Comparison of ENCODE assay signal across 28 cellular contexts in genomic region chr5:159913481-159913880, GRCh38. TPM values are rescaled to one million over a fixed set of nuclear protein-coding genes. Genes with fewer than 3 reads are reported as not detected.
DNase-seq lines count a peak whose midpoint lies in the region; ATAC-seq, FAIRE-seq and TF ChIP-seq lines count a peak whose summit lies in the region.
"Had no signal": no experiment of that assay in that cellular context is flagged by ENCODE, and none has a peak within 500 bp of the region (broad histone marks: within the 10 kb centered on the region; RNA-seq: fewer than 3 reads in every experiment).

No MANE protein-coding gene starts in this region.

- H3K36me3 ChIP-seq in PC-9 (ENCODE audit: low read depth) (no peaks in the 10 kb centered on the region), kidney (ENCODE audit: control insufficient read depth in 1 of 2, insufficient read depth in 2 of 2, low read length in 2 of 2) (no peaks in the 10 kb centered on the region), pancreas (no peaks in the 10 kb centered on the region), H7 (replicated peaks; ENCODE audit: control insufficient read depth, insufficient read depth, low read length) (no peaks in the 10 kb centered on the region)
- H3K36me3 ChIP-seq: esophagus muscularis mucosa, left lung, suprapubic skin had no signal

- H4K20me1 ChIP-seq in PC-9 (ENCODE audit: insufficient read depth) = no peaks in the 10 kb centered on the region

- DNase-seq in PC-9 (no peak), cardiac fibroblast (ENCODE audit: low read depth in 2 of 2) (peak; percentile 42 to 58), kidney (no peak), type B pancreatic cell (ENCODE audit: extremely low spot score, unreplicated experiment) (no peak), pancreas (no peak), H7 (no peak)
- DNase-seq: activated CD4-positive, CD25-positive, alpha-beta regulatory T cell treated with anti-CD3 and anti-CD28 coated beads, Interleukin-2, amount 50 U/mL, for 72 hours; activated naive CD4-positive, alpha-beta T cell treated with anti-CD3 and anti-CD28 coated beads for 36 hours; activated T-cell treated with anti-CD3 and anti-CD28 coated beads, Interleukin-2, amount 50 U/mL, for 4 hours; CD4-positive, alpha-beta T cell; DMS153; effector memory CD4-positive, alpha-beta T cell; glutamatergic neuron; H9; left lung; NCI-H2107; NCI-H524; stimulated activated CD4-positive, alpha-beta T cell treated with anti-CD3 and anti-CD28 coated beads, Interleukin-2, amount 100 ng/mL, for 24 hours; SW 1271 had no signal

- H3K27me3 ChIP-seq in PC-9 (ENCODE audit: insufficient read depth, low read depth) = no peaks in the 10 kb centered on the region
- peaks cover 0 to 13% (median 0%) of the 10 kb centered on the region in 4 donors for H3K27me3 ChIP-seq in pancreas
- peaks cover 26% of the 10 kb centered on the region for H3K27me3 ChIP-seq in H7 (ENCODE audit: control insufficient read depth, insufficient read depth, low read length)

- intact Hi-C loops in PC-9 (cut with micrococcal nuclease; ENCODE audit: unreplicated experiment) (loop anchor here (1.0 to 10.0 kb wide), 6 partner anchors 8 to 451 kb away; no protein-coding TSS in a partner anchor), kidney (cut with DNase I) (no loop called here), pancreas (cut with DNase I) (no loop called here)

- H3K9ac ChIP-seq in kidney (ENCODE audit: low read length in 2 of 2) = no peak overlapping the region

- H3F3A ChIP-seq in PC-9 (ENCODE audit: insufficient read depth, low read depth) = peaks cover 45% of the 10 kb centered on the region

- FAIRE-seq in kidney (lab: Jason Lieb, UNC) (no peak), pancreas (lab: Jason Lieb, UNC) (no peak)
- FAIRE-seq: G401.6, GM18507 had no signal

- no peak overlapping the region for H3K4me3 Mint-ChIP-seq in type B pancreatic cell
- H3K4me3 Mint-ChIP-seq: activated naive CD4-positive, alpha-beta T cell treated with anti-CD3 and anti-CD28 coated beads for 36 hours; activated T-cell treated with anti-CD3 and anti-CD28 coated beads, Interleukin-2, amount 50 U/mL, for 4 hours; CD4-positive, alpha-beta T cell; H9; IgD-negative memory B cell; natural killer cell treated with Interleukin-12 subunit alpha and Interleukin-12 subunit beta and Interleukin-15 and Interleukin-18, amount 100 ng/mL, for 72 hours; stimulated activated effector memory CD8-positive, alpha-beta T cell treated with anti-CD3 and anti-CD28 coated beads, Interleukin-12 subunit alpha, Interleukin-12 subunit beta, amount 100 ng/mL, for 72 hours had no signal

- H3K4me3 ChIP-seq in PC-9 (peak overlapping the region; percentile 17; the same call in 1 of the 2 replicates), cardiac fibroblast (replicated peaks in 1 of 2; ENCODE audit: low read depth in 2 of 2, low read length in 2 of 2) (no peak overlapping the region), kidney (ENCODE audit: low read length in 2 of 2) (no peak overlapping the region), pancreas (no peak overlapping the region), H7 (ENCODE audit: insufficient read depth, low read depth, low read length) (no peak overlapping the region)
- H3K4me3 ChIP-seq: esophagus muscularis mucosa, left lung, suprapubic skin had no signal

- ATAC-seq in pancreas = no peak
- ATAC-seq in HG03432 (IDR thresholded peaks at IDR 0.05; ENCODE audit: unreplicated experiment) = no peak
- ATAC-seq: activated T-cell treated with anti-CD3 and anti-CD28 coated beads, Interleukin-2, amount 50 U/mL, for 4 hours; left lung; natural killer cell treated with Interleukin-12 subunit alpha and Interleukin-12 subunit beta and Interleukin-15 and Interleukin-18, amount 100 ng/mL, for 72 hours; stimulated activated effector memory CD8-positive, alpha-beta T cell treated with anti-CD3 and anti-CD28 coated beads, Interleukin-12 subunit alpha, Interleukin-12 subunit beta, amount 100 ng/mL, for 72 hours had no signal

- H3K27me3 Mint-ChIP-seq in type B pancreatic cell = peaks cover 51% of the 10 kb centered on the region

- peak overlapping the region; percentile 100 for H3K27ac ChIP-seq in PC-9
- peak overlapping the region; percentile 56 to 60 for H3K27ac ChIP-seq in kidney (ENCODE audit: low read depth in 2 of 2, low read length in 2 of 2)
- H3K27ac ChIP-seq in pancreas = no peak overlapping the region
- H3K27ac ChIP-seq: left lung, suprapubic skin had no signal

- peaks cover 95% of the 10 kb centered on the region for H3K4me1 ChIP-seq in PC-9 (replicated peaks; ENCODE audit: insufficient read depth)
- peaks cover 27 to 54% of the 10 kb centered on the region in 2 donors for H3K4me1 ChIP-seq in kidney (ENCODE audit: control insufficient read depth in 1 of 2, insufficient read depth in 1 of 2, low read depth in 1 of 2, low read length in 2 of 2)
- no peaks in the 10 kb centered on the region for H3K4me1 ChIP-seq in pancreas

- H3K4me1 Mint-ChIP-seq in type B pancreatic cell (ENCODE audit: unreplicated experiment) = peaks cover 29% of the 10 kb centered on the region

- H2AFZ ChIP-seq in PC-9 = no peak overlapping the region

- peaks cover 23% of the 10 kb centered on the region for H3K79me2 ChIP-seq in PC-9 (ENCODE audit: low read depth)

- H3K9me3 ChIP-seq in PC-9 (ENCODE audit: insufficient read depth, low read depth) = no peaks in the 10 kb centered on the region
- no peaks in the 10 kb centered on the region for H3K9me3 ChIP-seq in kidney (ENCODE audit: control insufficient read depth in 1 of 2, low read length in 2 of 2)
- no peaks in the 10 kb centered on the region for H3K9me3 ChIP-seq in pancreas
- H3K9me3 ChIP-seq: esophagus muscularis mucosa, left lung, suprapubic skin had no signal

- H3K9me2 ChIP-seq in PC-9 (ENCODE audit: insufficient read depth) = no peaks in the 10 kb centered on the region

- no TSS peak for BruUV-seq in PC-9 (replicated peaks; lab: Mats Ljungman, UMichigan)

- no peak for TF ChIP-seq CTCF in PC-9 (conservative IDR thresholded peaks at IDR 0.05)
- no peak for TF ChIP-seq CTCF in cardiac fibroblast (IDR thresholded peaks at IDR 0.05; ENCODE audit: low read depth, low read length)
- no peak for TF ChIP-seq CTCF in kidney (IDR thresholded peaks at IDR 0.05; ENCODE audit: borderline replicate concordance, extremely low read depth, insufficient read depth)
- TF ChIP-seq CTCF in type B pancreatic cell (conservative IDR thresholded peaks at IDR 0.05) = no peak
- TF ChIP-seq CTCF in pancreas (IDR thresholded peaks at IDR 0.05) = no peak

- POLR2A ChIA-PET in PC-9 (lab: Charles Lee; ENCODE audit: unreplicated experiment) = interaction anchor here (0.6 kb wide), 1 partner anchor 330 kb away, joined by 11 read pairs; no protein-coding TSS in a partner anchor

- H3K27ac Mint-ChIP-seq in type B pancreatic cell = peak overlapping the region; percentile 74
- H3K27ac Mint-ChIP-seq: activated naive CD4-positive, alpha-beta T cell treated with anti-CD3 and anti-CD28 coated beads for 36 hours; CD4-positive, alpha-beta T cell; H9; IgD-negative memory B cell; natural killer cell treated with Interleukin-12 subunit alpha and Interleukin-12 subunit beta and Interleukin-15 and Interleukin-18, amount 100 ng/mL, for 72 hours; progenitor cell of endocrine pancreas; stimulated activated effector memory CD8-positive, alpha-beta T cell treated with anti-CD3 and anti-CD28 coated beads, Interleukin-12 subunit alpha, Interleukin-12 subunit beta, amount 100 ng/mL, for 72 hours had no signal

- CTCF ChIA-PET in PC-9 (lab: Charles Lee) = interaction anchor here (1.5 to 2.4 kb wide), 2 partner anchors 73 to 332 kb away, joined by 6 to 15 read pairs; no protein-coding TSS in a partner anchor

- H3K4me2 ChIP-seq in PC-9 = peak overlapping the region; percentile 97

- 71 to 80% methylated on average over 1 of the region's 1 CpG for WGBS in pancreas, 2 donors

- no peaks in the 10 kb centered on the region for H3K36me3 Mint-ChIP-seq in type B pancreatic cell
- H3K36me3 Mint-ChIP-seq: natural killer cell treated with Interleukin-12 subunit alpha and Interleukin-12 subunit beta and Interleukin-15 and Interleukin-18, amount 100 ng/mL, for 72 hours; stimulated activated effector memory CD8-positive, alpha-beta T cell treated with anti-CD3 and anti-CD28 coated beads, Interleukin-12 subunit alpha, Interleukin-12 subunit beta, amount 100 ng/mL, for 72 hours had no signal

- no peaks in the 10 kb centered on the region for H3K9me3 Mint-ChIP-seq in type B pancreatic cell
- H3K9me3 Mint-ChIP-seq: activated naive CD4-positive, alpha-beta T cell treated with anti-CD3 and anti-CD28 coated beads for 36 hours; activated T-cell treated with anti-CD3 and anti-CD28 coated beads, Interleukin-2, amount 50 U/mL, for 4 hours; CD4-positive, alpha-beta T cell; H9; IgD-negative memory B cell; natural killer cell treated with Interleukin-12 subunit alpha and Interleukin-12 subunit beta and Interleukin-15 and Interleukin-18, amount 100 ng/mL, for 72 hours; stimulated activated effector memory CD8-positive, alpha-beta T cell treated with anti-CD3 and anti-CD28 coated beads, Interleukin-12 subunit alpha, Interleukin-12 subunit beta, amount 100 ng/mL, for 72 hours had no signal

RNA-seq across cellular contexts. Expression of gene ADRA1B, which starts 2.8 kb away (rescaled TPM):
- 4.6 and 6.0 TPM in 2 replicates for total RNA-seq in PC-9 (2021)
- total RNA-seq in kidney = 1.6 TPM
- 2.3 TPM for polyA plus RNA-seq in kidney (ENCODE audit: insufficient read depth, low read depth, low replicate concordance)
- 2.9 and 9.9 TPM in 2 replicates for total RNA-seq in type B pancreatic cell (ENCODE audit: low replicate concordance)
- total RNA-seq in pancreas = under 1 TPM; 0.12 to 0.32 (median 0.17) TPM
- under 1 TPM; 0.11 to 0.49 TPM for polyA plus RNA-seq in pancreas
- 0.14 TPM in 1 of 2 replicates, not detected in the other for total RNA-seq in H7 (2014; rRNA removed; shearing (Covaris generic))
- total RNA-seq: activated naive CD4-positive, alpha-beta T cell treated with anti-CD3 and anti-CD28 coated beads for 36 hours; CD4-positive, alpha-beta T cell; H9; natural killer cell treated with Interleukin-12 subunit alpha and Interleukin-12 subunit beta and Interleukin-15 and Interleukin-18, amount 100 ng/mL, for 72 hours had no signal
- polyA plus RNA-seq: IgD-negative memory B cell had no signal

Comparison
In these comparisons a context has a peak if more than half of its experiments do, and no peak if none do; other contexts are left out.
1. DNase-seq: peak in cardiac fibroblast (2 of 2); none in PC-9 (0 of 2), kidney (single experiment), type B pancreatic cell (single experiment), pancreas (0 of 6) and H7 (single experiment).
2. H3K27ac ChIP-seq: peak in PC-9 (single experiment) and kidney (2 of 2); none in pancreas (0 of 4).